ENCODE assay signal across 26 cellular contexts in genomic region chrX:114201622-114202021, GRCh38.
"Had no signal": no experiment of that assay in that cellular context is flagged by ENCODE, and none has a peak within 500 bp of the region (broad histone marks: within the 10 kb centered on the region; RNA-seq: fewer than 3 reads in every experiment).

No MANE protein-coding gene starts in this region.

- H3K27me3 ChIP-seq: esophagus muscularis mucosa, foreskin keratinocyte, gastroesophageal sphincter, hepatocyte, neural progenitor cell, right atrium auricular region, stomach, thyroid gland had no signal

- H3K4me2 ChIP-seq: hepatocyte, neural progenitor cell had no signal

- H3K4me1 Mint-ChIP-seq: naive thymus-derived CD4-positive, alpha-beta T cell; nephron; neural progenitor cell; stimulated activated effector memory CD8-positive, alpha-beta T cell treated with anti-CD3 and anti-CD28 coated beads, Interleukin-12 subunit alpha, Interleukin-12 subunit beta, amount 100 ng/mL, for 72 hours had no signal

- H2AFZ ChIP-seq: hepatocyte, neural progenitor cell, parathyroid adenoma had no signal

- H3K4me3 ChIP-seq: dorsolateral prefrontal cortex, esophagus muscularis mucosa, gastroesophageal sphincter, heart left ventricle, hepatocyte, neural progenitor cell, prostate gland, right atrium auricular region, stomach, thyroid gland had no signal

- H3K36me3 Mint-ChIP-seq: naive thymus-derived CD4-positive, alpha-beta T cell; neural progenitor cell; stimulated activated effector memory CD8-positive, alpha-beta T cell treated with anti-CD3 and anti-CD28 coated beads, Interleukin-12 subunit alpha, Interleukin-12 subunit beta, amount 100 ng/mL, for 72 hours had no signal

- H3K4me1 ChIP-seq: esophagus muscularis mucosa, foreskin keratinocyte, gastroesophageal sphincter, heart left ventricle, neural progenitor cell, parathyroid adenoma, prostate gland, right atrium auricular region, stomach, thyroid gland had no signal

- H3K9me3 ChIP-seq: esophagus muscularis mucosa, gastroesophageal sphincter, heart left ventricle, prostate gland, right atrium auricular region, thyroid gland had no signal

- ATAC-seq: foreskin keratinocyte; gastroesophageal sphincter; heart left ventricle; left lobe of liver; naive thymus-derived CD4-positive, alpha-beta T cell; sciatic nerve; stimulated activated effector memory CD8-positive, alpha-beta T cell treated with anti-CD3 and anti-CD28 coated beads, Interleukin-12 subunit alpha, Interleukin-12 subunit beta, amount 100 ng/mL, for 72 hours had no signal

- H3K27ac ChIP-seq: dorsolateral prefrontal cortex, epithelial cell of prostate, esophagus muscularis mucosa, foreskin keratinocyte, gastroesophageal sphincter, heart left ventricle, hepatocyte, neural progenitor cell, parathyroid adenoma, prostate gland, right atrium auricular region, stomach, thyroid gland had no signal

- H3K36me3 ChIP-seq: esophagus muscularis mucosa, gastroesophageal sphincter, heart left ventricle, neural progenitor cell, prostate gland, right atrium auricular region, stomach, thyroid gland had no signal

- H3K4me3 Mint-ChIP-seq: naive thymus-derived CD4-positive, alpha-beta T cell; nephron; neural progenitor cell; stimulated activated effector memory CD8-positive, alpha-beta T cell treated with anti-CD3 and anti-CD28 coated beads, Interleukin-12 subunit alpha, Interleukin-12 subunit beta, amount 100 ng/mL, for 72 hours had no signal

- H3K79me2 ChIP-seq: hepatocyte, parathyroid adenoma had no signal

- DNase-seq: dorsolateral prefrontal cortex; effector CD4-positive, alpha-beta T cell; foreskin keratinocyte; heart left ventricle; kidney; mesenchymal stem cell; midbrain; naive thymus-derived CD4-positive, alpha-beta T cell; stimulated activated CD4-positive, alpha-beta T cell treated with anti-CD3 and anti-CD28 coated beads, Interleukin-2, amount 100 ng/mL, for 24 hours; stimulated activated CD4-positive, alpha-beta T cell treated with anti-CD3 and anti-CD28 coated beads, Interleukin-4, amount 100 ng/mL, for 24 hours; stimulated activated naive CD4-positive, alpha-beta T cell treated with Interleukin-2 at 50 U/mL for 16 hours; stomach; thyroid gland; trophoblast cell had no signal

- H3K27me3 Mint-ChIP-seq: naive thymus-derived CD4-positive, alpha-beta T cell had no signal

- H3K27ac Mint-ChIP-seq: naive thymus-derived CD4-positive, alpha-beta T cell; nephron; neural progenitor cell; stimulated activated effector memory CD8-positive, alpha-beta T cell treated with anti-CD3 and anti-CD28 coated beads, Interleukin-12 subunit alpha, Interleukin-12 subunit beta, amount 100 ng/mL, for 72 hours had no signal
